8 cellular contexts compared by ENCODE assay signal in the genomic region with DNA sequence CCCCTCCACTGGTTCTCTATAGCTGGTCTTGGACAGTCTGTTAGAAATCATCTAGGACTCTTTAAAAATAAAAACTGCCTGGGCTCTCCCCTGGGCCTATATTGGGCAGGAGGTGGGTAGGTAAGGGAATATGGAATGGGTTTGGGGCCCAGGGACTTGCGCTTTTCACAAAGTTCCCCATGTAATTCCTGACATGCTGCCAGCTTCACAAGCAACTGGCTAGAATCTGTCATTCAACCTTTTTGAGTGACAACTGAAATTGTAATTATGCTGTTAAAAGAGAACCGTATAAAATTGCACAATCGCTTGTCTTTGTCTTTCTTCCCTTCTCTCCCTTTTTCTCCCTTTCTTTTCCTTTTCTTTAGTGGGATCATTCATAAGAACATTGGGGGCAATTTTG.
"Had no signal": no experiment of that assay in that cellular context is flagged by ENCODE, and none has a peak within 500 bp of the region (broad histone marks: within the 10 kb centered on the region; RNA-seq: fewer than 3 reads in every experiment).

No MANE protein-coding gene starts in this region.

- DNase-seq: GM23248, H7, HCEC 1CT, HFFc6, KG1 had no signal

- H3K9ac ChIP-seq: GM23248 had no signal

- H3K27ac Mint-ChIP-seq: HFFc6 had no signal

- H3K4me3 ChIP-seq: GM23248, K562 had no signal

- H3K9me3 Mint-ChIP-seq: HFFc6 had no signal

- H2AFZ ChIP-seq: GM23248 had no signal

- H3K27ac ChIP-seq: GM23248, HL-60 had no signal

- H3K4me3 Mint-ChIP-seq: HFFc6 had no signal

- FAIRE-seq: HepG2, K562 had no signal
